ENCODE assay signal across 1 cellular context in genomic region chrX:10006086-10006485, GRCh38.
A peak's percentile ranks its signal among the peaks of the same experiment; 100 is the strongest.
TF ChIP-seq lines count a peak whose summit lies in the region.

No MANE protein-coding gene starts in this region.

TF ChIP-seq in HepG2, 621 proteins besides CTCF, POLR2A, EP300 and RAD21 (continued from another document):
- TF ChIP-seq POLR2AphosphoS2 (IDR thresholded peaks at IDR 0.05; ENCODE audit: low read depth, low read length) (no peak), MAZ (IDR thresholded peaks at IDR 0.05; ENCODE audit: borderline replicate concordance, low read depth, low read length) (no peak), MAZ (CRISPR knock-in tag; IDR thresholded peaks at IDR 0.05; ENCODE audit: low read depth) (no peak), TEAD3 (CRISPR knock-in tag; optimal IDR thresholded peaks at IDR 0.05; ENCODE audit: borderline replicate concordance) (peak; percentile 22), ZNF788 (CRISPR knock-in tag; IDR thresholded peaks at IDR 0.05; ENCODE audit: borderline replicate concordance) (no peak), SALL1 (CRISPR knock-in tag; IDR thresholded peaks at IDR 0.05) (no peak), CHCHD3 (CRISPR knock-in tag; IDR thresholded peaks at IDR 0.05) (no peak), HMG20A (CRISPR knock-in tag; IDR thresholded peaks at IDR 0.05; ENCODE audit: borderline replicate concordance) (no peak)
